10 cellular contexts compared by ENCODE assay signal in the genomic region with DNA sequence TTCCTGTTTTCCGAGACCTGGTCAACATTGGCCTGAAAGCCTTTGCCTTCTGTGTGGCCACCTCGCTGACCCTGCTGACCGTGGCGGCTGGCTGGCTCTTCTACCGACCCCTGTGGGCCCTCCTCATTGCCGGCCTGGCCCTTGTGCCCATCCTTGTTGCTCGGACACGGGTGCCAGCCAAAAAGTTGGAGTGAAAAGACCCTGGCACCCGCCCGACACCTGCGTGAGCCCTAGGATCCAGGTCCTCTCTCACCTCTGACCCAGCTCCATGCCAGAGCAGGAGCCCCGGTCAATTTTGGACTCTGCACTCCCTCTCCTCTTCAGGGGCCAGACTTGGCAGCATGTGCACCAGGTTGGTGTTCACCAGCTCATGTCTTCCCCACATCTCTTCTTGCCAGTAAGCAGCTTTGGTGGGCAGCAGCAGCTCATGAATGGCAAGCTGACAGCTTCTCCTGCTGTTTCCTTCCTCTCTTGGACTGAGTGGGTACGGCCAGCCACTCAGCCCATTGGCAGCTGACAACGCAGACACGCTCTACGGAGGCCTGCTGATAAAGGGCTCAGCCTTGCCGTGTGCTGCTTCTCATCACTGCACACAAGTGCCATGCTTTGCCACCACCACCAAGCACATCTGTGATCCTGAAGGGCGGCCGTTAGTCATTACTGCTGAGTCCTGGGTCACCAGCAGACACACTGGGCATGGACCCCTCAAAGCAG. TPM values are rescaled to one million over a fixed set of nuclear protein-coding genes. Genes with fewer than 3 reads are reported as not detected.
DNase-seq lines count a peak whose midpoint lies in the region; ATAC-seq and TF ChIP-seq lines count a peak whose summit lies in the region.
"Had no signal": no experiment of that assay in that cellular context is flagged by ENCODE, and none has a peak within 500 bp of the region (broad histone marks: within the 10 kb centered on the region; RNA-seq: fewer than 3 reads in every experiment).

No MANE protein-coding gene starts in this region.

- no peak overlapping the region for H2AFZ ChIP-seq in MM.1S (ENCODE audit: low read length)

- no peaks in the 10 kb centered on the region for H3K27me3 Mint-ChIP-seq in stimulated activated naive CD8-positive, alpha-beta T cell treated with anti-CD3 and anti-CD28 coated beads, Interleukin-15, Interleukin-2, amounts not matched to agents 100 ng/mL and 50 ng/mL, for 24 hours
- no peaks in the 10 kb centered on the region for H3K27me3 Mint-ChIP-seq in effector memory CD8-positive, alpha-beta T cell
- no peaks in the 10 kb centered on the region for H3K27me3 Mint-ChIP-seq in naive B cell

- H3K9me2 ChIP-seq in MM.1S (replicated peaks; ENCODE audit: insufficient read depth, low read length) = no peaks in the 10 kb centered on the region

- no peak for DNase-seq in stimulated activated naive CD8-positive, alpha-beta T cell treated with anti-CD3 and anti-CD28 coated beads, Interleukin-15, Interleukin-2, amounts not matched to agents 100 U/mL and 50 U/mL, for 24 hours
- DNase-seq in effector memory CD8-positive, alpha-beta T cell = peak in 1 of 3 experiments; percentile 36
- DNase-seq in naive B cell (no peak), HAP-1 (ENCODE audit: low spot score in 2 of 2) (no peak), activated gamma-delta T cell (lab: John Stamatoyannopoulos, UW) (no peak), MM.1S (no peak)
- DNase-seq: NCI-H345 had no signal

- H3K4me3 ChIP-seq in HAP-1 = no peak overlapping the region
- H3K4me3 ChIP-seq in MM.1S (ENCODE audit: low read length) = no peak overlapping the region
- H3K4me3 ChIP-seq: cardiac muscle cell had no signal

- peaks cover 19% of the 10 kb centered on the region for H3K4me1 ChIP-seq in HAP-1
- H3K4me1 ChIP-seq in MM.1S (ENCODE audit: low read length) = no peaks in the 10 kb centered on the region

- H3K27me3 ChIP-seq in HAP-1 (ENCODE audit: low read depth) (no peaks in the 10 kb centered on the region), MM.1S (replicated peaks; ENCODE audit: insufficient read depth, low read length) (no peaks in the 10 kb centered on the region)
- H3K27me3 ChIP-seq: cardiac muscle cell had no signal

- no peaks in the 10 kb centered on the region for H3K79me2 ChIP-seq in MM.1S (ENCODE audit: low read length)

- peaks cover 39% of the 10 kb centered on the region for H3K36me3 ChIP-seq in HAP-1 (replicated peaks)
- H3K36me3 ChIP-seq in MM.1S (replicated peaks; ENCODE audit: insufficient read depth, low read length) = no peaks in the 10 kb centered on the region

- H3K27ac ChIP-seq in MM.1S (ENCODE audit: low read length) = no peak overlapping the region
- H3K27ac ChIP-seq: cardiac muscle cell had no signal

- H3K9ac ChIP-seq in MM.1S (ENCODE audit: low read length) = no peak overlapping the region

- in situ Hi-C loops in HAP-1 (cut with MboI; ENCODE audit: low sequenced_read_pairs) = no loop called here

- no peak for TF ChIP-seq CTCF in MM.1S (IDR thresholded peaks at IDR 0.05; ENCODE audit: low read length)

- H3K9me3 ChIP-seq in HAP-1 = no peaks in the 10 kb centered on the region
- no peaks in the 10 kb centered on the region for H3K9me3 ChIP-seq in MM.1S (replicated peaks; ENCODE audit: insufficient read depth, low read length)

- H3F3A ChIP-seq in MM.1S (ENCODE audit: insufficient read depth, low read length) = no peaks in the 10 kb centered on the region

- H3K27ac Mint-ChIP-seq in stimulated activated naive CD8-positive, alpha-beta T cell treated with anti-CD3 and anti-CD28 coated beads, Interleukin-15, Interleukin-2, amounts not matched to agents 100 ng/mL and 50 ng/mL, for 24 hours = peak overlapping the region; percentile 75
- H3K27ac Mint-ChIP-seq in effector memory CD8-positive, alpha-beta T cell = peak overlapping the region; percentile 98 to 99
- peak overlapping the region; percentile 38 to 95 (median 75) for H3K27ac Mint-ChIP-seq in naive B cell

- peaks cover 50% of the 10 kb centered on the region for H3K4me1 Mint-ChIP-seq in stimulated activated naive CD8-positive, alpha-beta T cell treated with anti-CD3 and anti-CD28 coated beads, Interleukin-15, Interleukin-2, amounts not matched to agents 100 ng/mL and 50 ng/mL, for 24 hours (ENCODE audit: low read depth)
- H3K4me1 Mint-ChIP-seq in effector memory CD8-positive, alpha-beta T cell (ENCODE audit: low read depth in 2 of 2) = peaks cover 44 to 53% of the 10 kb centered on the region in 2 donors
- H3K4me1 Mint-ChIP-seq in naive B cell = peaks cover 8 to 22% (median 17%) of the 10 kb centered on the region in 3 donors

- peaks cover 48% of the 10 kb centered on the region for H3K36me3 Mint-ChIP-seq in stimulated activated naive CD8-positive, alpha-beta T cell treated with anti-CD3 and anti-CD28 coated beads, Interleukin-15, Interleukin-2, amounts not matched to agents 100 ng/mL and 50 ng/mL, for 24 hours (ENCODE audit: low read depth)
- H3K36me3 Mint-ChIP-seq in effector memory CD8-positive, alpha-beta T cell (ENCODE audit: insufficient read depth) = peaks cover 71% of the 10 kb centered on the region
- H3K36me3 Mint-ChIP-seq in naive B cell = peaks cover 0 to 8% of the 10 kb centered on the region in 2 donors

- no peak overlapping the region for H3K4me2 ChIP-seq in MM.1S (ENCODE audit: low read depth, low read length)

- H3K4me3 Mint-ChIP-seq in stimulated activated naive CD8-positive, alpha-beta T cell treated with anti-CD3 and anti-CD28 coated beads, Interleukin-15, Interleukin-2, amounts not matched to agents 100 ng/mL and 50 ng/mL, for 24 hours = no peak overlapping the region
- peak overlapping the region; percentile 72 to 77 for H3K4me3 Mint-ChIP-seq in effector memory CD8-positive, alpha-beta T cell
- H3K4me3 Mint-ChIP-seq in naive B cell = no peak overlapping the region

- no peaks in the 10 kb centered on the region for H4K20me1 ChIP-seq in MM.1S (ENCODE audit: insufficient read depth, low read length)

- no peaks in the 10 kb centered on the region for H3K9me3 Mint-ChIP-seq in stimulated activated naive CD8-positive, alpha-beta T cell treated with anti-CD3 and anti-CD28 coated beads, Interleukin-15, Interleukin-2, amounts not matched to agents 100 ng/mL and 50 ng/mL, for 24 hours
- no peaks in the 10 kb centered on the region for H3K9me3 Mint-ChIP-seq in effector memory CD8-positive, alpha-beta T cell
- no peaks in the 10 kb centered on the region for H3K9me3 Mint-ChIP-seq in naive B cell

- no peak for ATAC-seq in stimulated activated naive CD8-positive, alpha-beta T cell treated with anti-CD3 and anti-CD28 coated beads, Interleukin-15, Interleukin-2, amounts not matched to agents 100 U/mL and 50 U/mL, for 24 hours
- ATAC-seq in effector memory CD8-positive, alpha-beta T cell (replicated peaks) = peak; percentile 0
- ATAC-seq in naive B cell (ENCODE audit: low read depth in 2 of 2) = no peak
- no peak for ATAC-seq in GM18519 (IDR thresholded peaks at IDR 0.05; ENCODE audit: low FRiP score, unreplicated experiment)

RNA-seq across cellular contexts. Expression of a gene that starts 16.9 kb away (rescaled TPM):
- polyA plus RNA-seq in naive B cell (ENCODE audit: low read depth in 6 of 6) = 10 to 100 TPM; 36.7 to 42.9 (median 39.2) TPM

RNA-seq across cellular contexts. Expression of a gene that starts 17.1 kb away (rescaled TPM):
- polyA plus RNA-seq in naive B cell (ENCODE audit: low read depth in 6 of 6) = 10 to 100 TPM in 3 of 6 donors, 1 to 10 TPM in 3; 6.4 to 17.5 (median 11.3) TPM

RNA-seq across cellular contexts. Expression of a gene that starts 36.6 kb away (rescaled TPM):
- 10 to 100 TPM in 5 of 6 donors, 1 to 10 TPM in 1; 10.0 to 36.6 (median 32.3) TPM for polyA plus RNA-seq in naive B cell (ENCODE audit: low read depth in 6 of 6)

RNA-seq across cellular contexts. Expression of a gene that starts 36.9 kb away (rescaled TPM):
- polyA plus RNA-seq in naive B cell (ENCODE audit: low read depth in 6 of 6) = 10 to 100 TPM; 23.5 to 41.6 (median 31.2) TPM

Comparison
In these comparisons a context has a peak if more than half of its experiments do, and no peak if none do; other contexts are left out.
1. H3K4me3 Mint-ChIP-seq: peak in effector memory CD8-positive, alpha-beta T cell (2 of 2); none in stimulated activated naive CD8-positive, alpha-beta T cell treated with anti-CD3 and anti-CD28 coated beads, Interleukin-15, Interleukin-2, amounts not matched to agents 100 ng/mL and 50 ng/mL, for 24 hours (single experiment) and naive B cell (0 of 8).
2. Peak in every context shown above with its lines, with median percentiles within 50 percentile points of each other: H3K27ac Mint-ChIP-seq.